ENCODE assay signal across 16 cellular contexts in the genomic region with DNA sequence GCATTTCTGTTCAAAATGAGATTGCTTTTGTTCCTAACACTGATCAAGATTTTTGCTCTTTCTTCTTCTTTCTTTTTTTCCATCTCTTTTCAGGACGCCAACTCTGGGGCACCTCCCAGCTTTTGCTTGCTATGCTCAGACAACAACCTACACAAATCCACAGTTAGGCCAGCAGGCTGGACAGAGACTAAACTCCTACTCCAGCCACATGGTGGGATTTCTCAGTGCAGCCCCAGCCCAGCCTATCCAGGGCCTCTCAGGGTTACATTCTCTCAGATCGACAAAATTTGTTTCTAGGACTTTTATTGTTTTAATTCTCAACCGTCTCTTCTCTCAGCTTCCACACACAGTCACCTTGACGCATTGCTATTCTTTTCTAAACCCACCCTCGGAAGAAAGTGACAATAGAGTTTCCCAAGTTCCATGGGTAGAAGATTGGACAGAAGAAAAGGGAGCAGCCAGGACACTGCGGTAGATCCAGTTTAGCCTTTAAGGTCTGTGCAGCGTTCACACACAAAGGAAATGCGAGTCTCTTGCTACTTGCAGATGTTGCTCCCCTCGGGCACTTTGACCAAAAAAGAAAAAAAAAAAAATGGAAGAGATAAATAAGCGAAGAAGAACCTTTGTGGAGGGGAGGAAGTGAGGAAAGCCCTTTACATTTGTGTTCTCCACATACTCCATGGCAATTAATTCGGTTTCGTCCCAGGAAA.
"Had no signal": no experiment of that assay in that cellular context is flagged by ENCODE, and none has a peak within 500 bp of the region (broad histone marks: within the 10 kb centered on the region; RNA-seq: fewer than 3 reads in every experiment).

No MANE protein-coding gene starts in this region.

- ATAC-seq: esophagus mucosa, left lobe of liver had no signal

- H3K36me3 Mint-ChIP-seq: activated naive CD4-positive, alpha-beta T cell treated with anti-CD3 and anti-CD28 coated beads, Interleukin-2, amount 10 ng/mL, durations not matched to agents 7 days and 5 days; stimulated activated naive B cell treated with anti-CD40 and anti-IgM and Interleukin-4, amounts not matched to agents 10 μg/mL and 1 μg/mL and 100 μg/mL, for 72 hours had no signal

- H3K36me3 ChIP-seq: heart left ventricle, lower lobe of right lung, upper lobe of left lung had no signal

- H3K27me3 Mint-ChIP-seq: activated naive CD4-positive, alpha-beta T cell treated with anti-CD3 and anti-CD28 coated beads, Interleukin-2, amount 10 ng/mL, durations not matched to agents 7 days and 5 days had no signal

- H3K4me1 Mint-ChIP-seq: activated naive CD4-positive, alpha-beta T cell treated with anti-CD3 and anti-CD28 coated beads, Interleukin-2, amount 10 ng/mL, durations not matched to agents 7 days and 5 days had no signal

- H3K27me3 ChIP-seq: heart left ventricle, upper lobe of left lung had no signal

- H3K9me3 ChIP-seq: lower lobe of right lung, upper lobe of left lung had no signal

- H3K27ac Mint-ChIP-seq: activated naive CD4-positive, alpha-beta T cell treated with anti-CD3 and anti-CD28 coated beads, Interleukin-2, amount 10 ng/mL, durations not matched to agents 7 days and 5 days; stimulated activated naive B cell treated with anti-CD40 and anti-IgM and Interleukin-4, amounts not matched to agents 10 μg/mL and 1 μg/mL and 100 μg/mL, for 72 hours had no signal

- H3K4me3 Mint-ChIP-seq: activated naive CD4-positive, alpha-beta T cell treated with anti-CD3 and anti-CD28 coated beads, Interleukin-2, amount 10 ng/mL, durations not matched to agents 7 days and 5 days; stimulated activated naive B cell treated with anti-CD40 and anti-IgM and Interleukin-4, amounts not matched to agents 10 μg/mL and 1 μg/mL and 100 μg/mL, for 72 hours had no signal

- H3K27ac ChIP-seq: heart left ventricle, lower lobe of right lung, upper lobe of left lung had no signal

- H3K9me3 Mint-ChIP-seq: activated naive CD4-positive, alpha-beta T cell treated with anti-CD3 and anti-CD28 coated beads, Interleukin-2, amount 10 ng/mL, durations not matched to agents 7 days and 5 days had no signal

- DNase-seq: activated CD4-positive, alpha-beta T cell treated with anti-CD3 and anti-CD28 coated beads for 4 hours; activated CD4-positive, alpha-beta T cell treated with anti-CD3 and anti-CD28 coated beads, Interleukin-2, amount 50 U/mL, for 4 hours; activated CD8-positive, alpha-beta memory T cell treated with anti-CD3 and anti-CD28 coated beads for 24 hours; activated gamma-delta T cell; activated naive CD4-positive, alpha-beta T cell treated with anti-CD3 and anti-CD28 coated beads, Interleukin-2, amount 10 ng/mL, durations not matched to agents 7 days and 5 days; foreskin fibroblast; heart left ventricle; lower lobe of right lung; mesenchymal stem cell; right cardiac atrium; stimulated activated CD4-positive, alpha-beta T cell treated with anti-CD3 and anti-CD28 coated beads, Interleukin-15, amount 100 ng/mL, for 24 hours; stimulated activated CD4-positive, alpha-beta T cell treated with anti-CD3 and anti-CD28 coated beads, Interleukin-2, amount 100 ng/mL, for 24 hours; stimulated activated naive B cell treated with anti-CD40 and anti-IgM and Interleukin-4, amounts not matched to agents 10 μg/mL and 1 μg/mL and 100 μg/mL, for 72 hours; upper lobe of left lung had no signal
